ENCODE assay signal across 15 cellular contexts in genomic region chr10:47475101-47475500, GRCh38. TPM values are rescaled to one million over a fixed set of nuclear protein-coding genes. Genes with fewer than 3 reads are reported as not detected.
"Had no signal": no experiment of that assay in that cellular context is flagged by ENCODE, and none has a peak within 500 bp of the region (broad histone marks: within the 10 kb centered on the region; RNA-seq: fewer than 3 reads in every experiment).

No MANE protein-coding gene starts in this region.

RNA-seq across cellular contexts. Expression of gene ANXA8, which starts 8.8 kb away (rescaled TPM):
- total RNA-seq: cerebellum, dermis blood vessel endothelial cell, endothelial cell of umbilical vein, left colon, lung microvascular endothelial cell had no signal
- polyA plus RNA-seq: endothelial cell of umbilical vein had no signal

RNA-seq across cellular contexts. Expression of gene FAM25G, which starts 16.4 kb away (rescaled TPM):
- total RNA-seq: cerebellum, dermis blood vessel endothelial cell, dorsolateral prefrontal cortex, endothelial cell of umbilical vein, epithelial cell of proximal tubule, gastrocnemius medialis, glomerular endothelial cell, heart right ventricle, left lung, left ventricle myocardium superior, lower lobe of right lung, lung microvascular endothelial cell, mononuclear cell, mucosa of gallbladder had no signal
- polyA plus RNA-seq: endothelial cell of umbilical vein, heart right ventricle had no signal
